8 cellular contexts compared by ENCODE assay signal in the genomic region with DNA sequence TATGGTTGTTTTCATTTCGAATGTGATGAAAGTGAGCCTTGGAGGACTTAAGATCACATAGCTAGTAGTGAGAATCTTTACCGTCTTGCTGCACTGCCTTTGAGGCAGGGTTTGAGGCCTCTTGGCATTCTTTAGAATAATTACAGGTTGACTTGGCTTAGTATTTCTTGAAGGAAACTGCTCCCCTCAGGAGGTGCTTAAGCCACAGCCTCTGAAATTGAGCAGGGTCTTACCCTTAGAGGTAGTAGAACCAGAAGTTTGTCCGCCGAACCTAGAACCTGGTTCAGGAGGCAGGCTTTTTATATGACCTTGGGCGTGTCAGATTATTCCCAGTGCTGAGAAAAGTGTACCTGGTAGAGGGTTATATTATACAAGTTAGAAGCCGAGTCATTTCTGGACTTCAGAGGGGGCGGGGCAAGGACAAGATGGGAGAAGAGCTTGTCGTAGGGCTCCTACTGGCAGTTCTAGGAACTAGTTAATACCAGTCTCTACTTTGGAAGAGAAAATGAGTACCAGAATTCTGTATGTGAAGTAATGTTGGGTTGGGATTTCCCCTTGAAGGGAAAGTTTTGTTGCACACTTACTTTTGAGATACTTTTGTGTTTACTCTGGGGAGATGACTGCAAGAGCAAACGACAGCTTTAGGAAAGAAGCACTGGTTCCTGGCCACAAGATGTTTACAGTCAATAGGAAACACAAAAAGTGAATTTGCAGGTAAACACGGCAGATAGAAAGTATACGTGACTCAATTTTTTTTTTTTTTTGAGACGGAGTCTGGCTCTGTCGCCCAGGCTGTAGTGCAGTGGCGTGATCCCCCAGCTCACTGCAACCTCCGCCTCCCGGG. TPM values are rescaled to one million over a fixed set of nuclear protein-coding genes. Genes with fewer than 3 reads are reported as not detected.
DNase-seq lines count a peak whose midpoint lies in the region; FAIRE-seq and TF ChIP-seq lines count a peak whose summit lies in the region.

No MANE protein-coding gene starts in this region.

- no peaks in the 10 kb centered on the region for H3K27me3 ChIP-seq in astrocyte (ENCODE audit: insufficient read depth, low read length)

- H3K4me3 Mint-ChIP-seq in astrocyte (ENCODE audit: unreplicated experiment) (peak overlapping the region; percentile 88), immature natural killer cell (peak overlapping the region; percentile 78 to 89 (median 83))

- H3K4me2 ChIP-seq in astrocyte (ENCODE audit: low read length): peak overlapping the region; percentile 96

- H3K9me3 Mint-ChIP-seq in astrocyte (ENCODE audit: unreplicated experiment) (peaks cover 3% of the 10 kb centered on the region), immature natural killer cell (no peaks in the 10 kb centered on the region)

- peak overlapping the region; percentile 92 for H3K27ac ChIP-seq in astrocyte (ENCODE audit: low read depth, low read length)

- FAIRE-seq in astrocyte (lab: Jason Lieb, UNC): no peak

- DNase-seq in Caki2 (ENCODE audit: low read depth): peak; percentile 67
- DNase-seq in GM20000 (ENCODE audit: low spot score): peak; percentile 70
- DNase-seq in HK-2 (ENCODE audit: unreplicated experiment): peak; percentile 59
- DNase-seq in SW480 (ENCODE audit: low spot score): peak; percentile 40
- DNase-seq in astrocyte (ENCODE audit: low read depth): peak; percentile 56
- peak; percentile 7 to 14 (median 14) for DNase-seq in immature natural killer cell
- peak; percentile 35 to 81 (median 48) for DNase-seq in stimulated activated CD4-positive, alpha-beta T cell treated with anti-CD3 and anti-CD28 coated beads, Interleukin-1b, Interleukin-23, amount 100 ng/mL, for 24 hours (ENCODE audit: low read depth in 4 of 4, low spot score in 1 of 4)
- DNase-seq in NCI-H526 treated with DMSO at 0.1 percent for 48 hours (lab: John Stamatoyannopoulos, UW): no peak

- H4K20me1 ChIP-seq in astrocyte (ENCODE audit: insufficient read depth, low read length): peaks cover 53% of the 10 kb centered on the region

- peak overlapping the region; percentile 78 for H3K27ac Mint-ChIP-seq in astrocyte (ENCODE audit: unreplicated experiment)
- H3K27ac Mint-ChIP-seq in immature natural killer cell: peak overlapping the region; percentile 57 to 97 (median 86)

- H3K27me3 Mint-ChIP-seq in astrocyte (ENCODE audit: low read depth, unreplicated experiment) (peaks cover 12% of the 10 kb centered on the region), immature natural killer cell (ENCODE audit: low read depth in 3 of 3) (peaks cover 9 to 12% (median 9%) of the 10 kb centered on the region in 3 donors)

- in situ Hi-C loops in Caki2 (cut with HindIII; ENCODE audit: low pct_unique_long_range_greater_than_20kb, low sequenced_read_pairs): no loop called here

- peaks cover 11% of the 10 kb centered on the region for H3K4me1 ChIP-seq in astrocyte (ENCODE audit: insufficient read depth, low read length)

- H3K4me3 ChIP-seq in astrocyte (ENCODE audit: insufficient read depth, low read depth, low read length): peak overlapping the region; percentile 88

- peaks cover 58% of the 10 kb centered on the region for H3K79me2 ChIP-seq in astrocyte (ENCODE audit: insufficient read depth, low read length)

- H3K36me3 Mint-ChIP-seq in astrocyte (ENCODE audit: low read depth, unreplicated experiment) (peaks cover 5% of the 10 kb centered on the region), immature natural killer cell (peaks cover 0 to 4% (median 3%) of the 10 kb centered on the region in 3 donors)

- H3K36me3 ChIP-seq in astrocyte (ENCODE audit: insufficient read depth, low read length): peaks cover 17% of the 10 kb centered on the region

- H3K4me1 Mint-ChIP-seq in astrocyte (ENCODE audit: low read depth, unreplicated experiment) (peaks cover 30% of the 10 kb centered on the region), immature natural killer cell (peaks cover 40 to 58% of the 10 kb centered on the region in 2 donors)

- no peaks in the 10 kb centered on the region for H3K9me3 ChIP-seq in astrocyte (ENCODE audit: insufficient read depth, low read depth, low read length)

- H3K9ac ChIP-seq in astrocyte (ENCODE audit: low read length): peak overlapping the region; percentile 94

- TF ChIP-seq CTCF in GM20000 (IDR thresholded peaks at IDR 0.05; ENCODE audit: extremely low read depth, missing control alignments): no peak
- TF ChIP-seq CTCF in astrocyte (IDR thresholded peaks at IDR 0.05; ENCODE audit: insufficient read depth, low read depth, low read length): peak; percentile 30

- no peak overlapping the region for H2AFZ ChIP-seq in astrocyte (ENCODE audit: low read depth, low read length)

RNA-seq across cellular contexts. Expression of a gene that starts 1.3 kb away (rescaled TPM):
- total RNA-seq in Caki2 (2014; rRNA removed; shearing (Covaris generic); ENCODE audit: low replicate concordance): 75.9 and 79.6 TPM in 2 replicates
- 154 and 155 TPM in 2 replicates for total RNA-seq in astrocyte
- polyA plus RNA-seq in immature natural killer cell: 10 to 100 TPM; 17.4 to 51.3 (median 42.2) TPM
